Comparison of ENCODE assay signal across 1 cellular context in the genomic region with DNA sequence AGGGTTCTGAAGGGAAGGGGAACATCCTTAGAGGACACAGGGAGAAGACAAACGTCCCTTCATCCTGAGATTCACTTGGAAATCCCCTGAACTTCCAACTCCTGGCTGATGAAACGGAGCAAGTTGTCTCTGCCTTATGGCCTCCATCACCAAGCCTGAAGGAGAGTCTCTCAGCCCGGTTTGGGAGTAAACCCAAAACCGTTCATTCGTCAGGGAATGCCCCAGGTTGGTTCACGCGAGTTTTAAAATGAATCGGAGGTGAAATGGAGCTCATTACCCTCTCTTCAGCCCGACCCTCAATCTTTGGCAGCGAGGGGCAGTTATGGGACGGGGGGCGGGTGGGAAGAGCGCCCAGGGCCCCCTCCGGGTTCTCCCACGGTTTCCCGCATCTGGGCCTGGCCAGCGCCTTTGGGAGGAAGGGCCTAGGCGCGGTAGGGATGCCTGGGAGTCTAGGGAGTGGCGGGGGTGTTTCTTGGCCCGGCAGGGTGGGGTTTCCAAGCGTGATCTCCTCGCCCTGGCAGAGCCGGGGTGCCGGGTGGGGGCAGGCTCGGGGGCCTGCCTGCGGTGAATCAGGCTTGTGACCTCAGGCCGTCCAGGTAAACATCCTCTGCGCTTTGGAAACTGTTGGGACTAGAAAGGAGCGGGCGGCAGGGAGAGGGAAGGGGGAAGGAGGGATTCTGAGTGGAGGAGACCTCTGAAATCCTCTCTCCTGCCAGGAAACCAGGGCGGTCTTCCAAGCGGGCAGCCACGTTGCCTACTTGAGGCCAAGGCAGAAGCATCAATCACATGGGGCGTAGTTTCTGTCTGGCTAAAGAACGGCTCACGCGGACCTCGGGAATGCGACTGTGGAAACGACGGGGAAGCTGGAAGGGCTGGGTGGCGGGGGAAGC.
TF ChIP-seq lines count a peak whose summit lies in the region.

No MANE protein-coding gene starts in this region.

TF ChIP-seq in WTC11, 78 proteins besides CTCF, POLR2A, EP300 and RAD21:
- TF ChIP-seq, protein P1, sequence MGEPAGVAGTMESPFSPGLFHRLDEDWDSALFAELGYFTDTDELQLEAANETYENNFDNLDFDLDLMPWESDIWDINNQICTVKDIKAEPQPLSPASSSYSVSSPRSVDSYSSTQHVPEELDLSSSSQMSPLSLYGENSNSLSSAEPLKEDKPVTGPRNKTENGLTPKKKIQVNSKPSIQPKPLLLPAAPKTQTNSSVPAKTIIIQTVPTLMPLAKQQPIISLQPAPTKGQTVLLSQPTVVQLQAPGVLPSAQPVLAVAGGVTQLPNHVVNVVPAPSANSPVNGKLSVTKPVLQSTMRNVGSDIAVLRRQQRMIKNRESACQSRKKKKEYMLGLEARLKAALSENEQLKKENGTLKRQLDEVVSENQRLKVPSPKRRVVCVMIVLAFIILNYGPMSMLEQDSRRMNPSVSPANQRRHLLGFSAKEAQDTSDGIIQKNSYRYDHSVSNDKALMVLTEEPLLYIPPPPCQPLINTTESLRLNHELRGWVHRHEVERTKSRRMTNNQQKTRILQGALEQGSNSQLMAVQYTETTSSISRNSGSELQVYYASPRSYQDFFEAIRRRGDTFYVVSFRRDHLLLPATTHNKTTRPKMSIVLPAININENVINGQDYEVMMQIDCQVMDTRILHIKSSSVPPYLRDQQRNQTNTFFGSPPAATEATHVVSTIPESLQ (CRISPR knock-in tag; IDR thresholded peaks at IDR 0.05), result no peak
- TF ChIP-seq, protein P2, sequence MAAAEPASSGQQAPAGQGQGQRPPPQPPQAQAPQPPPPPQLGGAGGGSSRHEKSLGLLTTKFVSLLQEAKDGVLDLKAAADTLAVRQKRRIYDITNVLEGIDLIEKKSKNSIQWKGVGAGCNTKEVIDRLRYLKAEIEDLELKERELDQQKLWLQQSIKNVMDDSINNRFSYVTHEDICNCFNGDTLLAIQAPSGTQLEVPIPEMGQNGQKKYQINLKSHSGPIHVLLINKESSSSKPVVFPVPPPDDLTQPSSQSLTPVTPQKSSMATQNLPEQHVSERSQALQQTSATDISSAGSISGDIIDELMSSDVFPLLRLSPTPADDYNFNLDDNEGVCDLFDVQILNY (CRISPR knock-in tag; IDR thresholded peaks at IDR 0.05), result no peak
- TF ChIP-seq ATF1 (CRISPR knock-in tag; IDR thresholded peaks at IDR 0.05) (no peak), ZBTB21 (CRISPR knock-in tag; IDR thresholded peaks at IDR 0.05; ENCODE audit: borderline replicate concordance) (no peak), GRHL2 (CRISPR knock-in tag; IDR thresholded peaks at IDR 0.05; ENCODE audit: insufficient replicate concordance, severe bottlenecking) (no peak), ELF4 (CRISPR knock-in tag; IDR thresholded peaks at IDR 0.05; ENCODE audit: low read depth) (no peak)
